8 cellular contexts compared by ENCODE assay signal in the genomic region with DNA sequence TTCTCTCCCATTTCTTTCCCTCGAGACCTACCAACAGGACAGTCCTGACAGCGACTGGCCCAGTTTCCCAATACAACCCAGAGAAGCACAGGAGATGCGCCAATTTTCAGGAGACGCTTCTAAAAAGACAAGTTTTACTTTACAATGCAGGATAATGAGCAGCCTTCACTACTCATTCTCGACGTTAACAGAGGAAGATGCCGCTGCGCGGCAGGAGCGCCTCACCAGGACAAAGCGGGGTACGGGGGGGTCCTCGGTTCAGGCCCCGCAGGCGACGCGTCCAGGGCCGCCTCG. TPM values are rescaled to one million over a fixed set of nuclear protein-coding genes. Genes with fewer than 3 reads are reported as not detected.
DNase-seq lines count a peak whose midpoint lies in the region; ATAC-seq, FAIRE-seq and TF ChIP-seq lines count a peak whose summit lies in the region.

No MANE protein-coding gene starts in this region.

- DNase-seq in BE2C (no peak), right cardiac atrium (peak in 1 of 3 donors; percentile 51), small intestine (peak; percentile 6), DMS153 treated with DMSO at 0.1 percent for 48 hours (lab: John Stamatoyannopoulos, UW; ENCODE audit: unreplicated experiment) (no peak), SIG-M5 treated with dmso at 0.1 percent for 504 hours (lab: John Stamatoyannopoulos, UW; ENCODE audit: unreplicated experiment) (no peak)

- H3K27ac ChIP-seq in right cardiac atrium (ENCODE audit: low read length) (peak overlapping the region; percentile 84), small intestine (ENCODE audit: low read depth in 1 of 2, low read length in 1 of 2) (peak overlapping the region; percentile 62 to 63)

- peak overlapping the region; percentile 89 for H3K4me3 Mint-ChIP-seq in activated T-helper 17 cell treated with anti-CD3 and anti-CD28 coated beads, Interleukin-2, amount 50 U/mL, for 72 hours

- ATAC-seq in GM19023 (IDR thresholded peaks at IDR 0.05; ENCODE audit: unreplicated experiment) (peak; percentile 23), HG03175 (IDR thresholded peaks at IDR 0.05; ENCODE audit: unreplicated experiment) (peak; percentile 22), right cardiac atrium (peak; percentile 22 to 24)
- ATAC-seq in activated T-helper 17 cell treated with anti-CD3 and anti-CD28 coated beads, Interleukin-2, amount 50 U/mL, for 72 hours (replicated peaks) = peak; percentile 18

- intact Hi-C loops in right cardiac atrium (cut with DNase I) = no loop called here

- H3K27me3 Mint-ChIP-seq in activated T-helper 17 cell treated with anti-CD3 and anti-CD28 coated beads, Interleukin-2, amount 50 U/mL, for 72 hours = no peaks in the 10 kb centered on the region

- no peaks in the 10 kb centered on the region for H3K4me1 ChIP-seq in BE2C
- H3K4me1 ChIP-seq in right cardiac atrium (ENCODE audit: control insufficient read depth, insufficient read depth, low read length) = peaks cover 3% of the 10 kb centered on the region
- H3K4me1 ChIP-seq in small intestine (ENCODE audit: control insufficient read depth in 2 of 2, insufficient read depth in 1 of 2, low read depth in 1 of 2, low read length in 1 of 2) = no peaks in the 10 kb centered on the region

- no peaks in the 10 kb centered on the region for H3K9me3 ChIP-seq in BE2C
- H3K9me3 ChIP-seq in right cardiac atrium (ENCODE audit: control insufficient read depth, low read length) = no peaks in the 10 kb centered on the region
- no peaks in the 10 kb centered on the region for H3K9me3 ChIP-seq in small intestine (ENCODE audit: control insufficient read depth, low read depth)

- H3K4me1 Mint-ChIP-seq in activated T-helper 17 cell treated with anti-CD3 and anti-CD28 coated beads, Interleukin-2, amount 50 U/mL, for 72 hours = no peaks in the 10 kb centered on the region

- under 1% methylated on average over 19 of the region's 19 CpGs for WGBS in right cardiac atrium
- 1 to 30% (median 10%) methylated on average over 16 to 19 of the region's 19 CpGs for WGBS in small intestine, 3 donors

- H3K27me3 ChIP-seq in BE2C = no peaks in the 10 kb centered on the region
- no peaks in the 10 kb centered on the region for H3K27me3 ChIP-seq in right cardiac atrium (ENCODE audit: control insufficient read depth, insufficient read depth)
- no peaks in the 10 kb centered on the region for H3K27me3 ChIP-seq in small intestine (ENCODE audit: control insufficient read depth in 2 of 2, insufficient read depth in 2 of 2, low read length in 2 of 2)

- TF ChIP-seq CTCF in BE2C (IDR thresholded peaks at IDR 0.05; ENCODE audit: low read depth, low read length) = no peak

- no peaks in the 10 kb centered on the region for H3K36me3 ChIP-seq in BE2C
- no peaks in the 10 kb centered on the region for H3K36me3 ChIP-seq in small intestine (ENCODE audit: control insufficient read depth in 2 of 2, insufficient read depth in 2 of 2, low read length in 2 of 2)

- H3K36me3 Mint-ChIP-seq in activated T-helper 17 cell treated with anti-CD3 and anti-CD28 coated beads, Interleukin-2, amount 50 U/mL, for 72 hours (ENCODE audit: low read depth) = peaks cover 6% of the 10 kb centered on the region

- peak overlapping the region; percentile 80 for H3K27ac Mint-ChIP-seq in activated T-helper 17 cell treated with anti-CD3 and anti-CD28 coated beads, Interleukin-2, amount 50 U/mL, for 72 hours

- FAIRE-seq in small intestine (lab: Jason Lieb, UNC) = no peak

- no peaks in the 10 kb centered on the region for H3K9me3 Mint-ChIP-seq in activated T-helper 17 cell treated with anti-CD3 and anti-CD28 coated beads, Interleukin-2, amount 50 U/mL, for 72 hours

- H3K4me3 ChIP-seq in BE2C (ENCODE audit: low read depth, low read length) (peak overlapping the region; percentile 69), right cardiac atrium (ENCODE audit: low read length) (peak overlapping the region; percentile 76), small intestine (ENCODE audit: low read depth in 1 of 2, low read length in 2 of 2) (peak overlapping the region; percentile 61 to 68)

RNA-seq across cellular contexts. Expression of gene BCLAF3, which starts 0.7 kb away (rescaled TPM):
- 2.1 TPM for polyA plus RNA-seq in BE2C (2012; ENCODE audit: insufficient read depth, insufficient read length, low read depth)
- total RNA-seq in activated T-helper 17 cell treated with anti-CD3 and anti-CD28 coated beads, Interleukin-2, amount 50 U/mL, for 72 hours = 1 to 10 TPM; 3.0 to 4.7 TPM
- 1 to 10 TPM; 7.3 to 8.4 (median 8.2) TPM for total RNA-seq in right cardiac atrium
- polyA plus RNA-seq in right cardiac atrium = 2.8 TPM
- 1 to 10 TPM; 2.3 to 3.8 (median 3.0) TPM for polyA plus RNA-seq in small intestine
